8 cellular contexts compared by ENCODE assay signal in genomic region chr6:158060447-158061360, GRCh38.
A peak's percentile ranks its signal among the peaks of the same experiment; 100 is the strongest.
DNase-seq lines count a peak whose midpoint lies in the region; ATAC-seq and TF ChIP-seq lines count a peak whose summit lies in the region.

No MANE protein-coding gene starts in this region.

- H3K27ac ChIP-seq in caudate nucleus (ENCODE audit: low read depth, low read length) (peak overlapping the region; percentile 71), thoracic aorta (peak overlapping the region; percentile 95 to 96)

- no peaks in the 10 kb centered on the region for H3K9me3 ChIP-seq in thoracic aorta

- DNase-seq in DMS79 (lab: John Stamatoyannopoulos, UW) (peak; percentile 88), NCI-H1694 (lab: John Stamatoyannopoulos, UW) (peak; percentile 15), caudate nucleus (lab: John Stamatoyannopoulos, UW) (peak in 29 of 61 donors; percentile 10 to 77 (median 39)), left lobe of liver (ENCODE audit: low spot score) (peak; percentile 75), thoracic aorta (ENCODE audit: low spot score) (peak; percentile 90), NOMO-1 treated with DMSO at 0.1 percent for 48 hours (lab: John Stamatoyannopoulos, UW; ENCODE audit: unreplicated experiment) (no peak)
- DNase-seq in stimulated activated CD4-positive, alpha-beta T cell treated with anti-CD3 and anti-CD28 coated beads, Interleukin-12 subunit alpha, Interleukin-12 subunit beta, amount 100 ng/mL, for 4 hours, result no peak

- peak; percentile 86 for ATAC-seq in left lobe of liver
- ATAC-seq in thoracic aorta (ENCODE audit: insufficient number of reproducible peaks, low FRiP score, low read depth), result peak; percentile 92
- ATAC-seq in HG03460 (IDR thresholded peaks at IDR 0.05; ENCODE audit: unreplicated experiment), result no peak

- H3K27me3 ChIP-seq in thoracic aorta (replicated peaks; ENCODE audit: insufficient read depth), result no peaks in the 10 kb centered on the region

- H3K36me3 ChIP-seq in thoracic aorta, result no peaks in the 10 kb centered on the region

- no peak for TF ChIP-seq CTCF in thoracic aorta (IDR thresholded peaks at IDR 0.05)

- H3K4me3 ChIP-seq in thoracic aorta, result peak overlapping the region; percentile 49

- peaks cover 11 to 46% of the 10 kb centered on the region in 2 donors for H3K4me1 ChIP-seq in thoracic aorta (ENCODE audit: control insufficient read depth in 1 of 2, low read depth in 2 of 2)

Comparison
In these comparisons a context has a peak if more than half of its experiments do, and no peak if none do; other contexts are left out.
1. DNase-seq: peak in DMS79 (single experiment), NCI-H1694 (single experiment), left lobe of liver (single experiment) and thoracic aorta (single experiment); none in stimulated activated CD4-positive, alpha-beta T cell treated with anti-CD3 and anti-CD28 coated beads, Interleukin-12 subunit alpha, Interleukin-12 subunit beta, amount 100 ng/mL, for 4 hours (single experiment) and NOMO-1 treated with DMSO at 0.1 percent for 48 hours (single experiment).